In genomic region chrX:20173856-20174255, GRCh38 we compare ENCODE assay signal across 20 cellular contexts. TPM values are rescaled to one million over a fixed set of nuclear protein-coding genes. Genes with fewer than 3 reads are reported as not detected.
DNase-seq lines count a peak whose midpoint lies in the region; ATAC-seq, FAIRE-seq and TF ChIP-seq lines count a peak whose summit lies in the region.
"Had no signal": no experiment of that assay in that cellular context is flagged by ENCODE, and none has a peak within 500 bp of the region (broad histone marks: within the 10 kb centered on the region; RNA-seq: fewer than 3 reads in every experiment).

No MANE protein-coding gene starts in this region.

- no peak for DNase-seq in A549 (ENCODE audit: low read depth in 1 of 2, low spot score in 1 of 2)
- no peak for DNase-seq in GM12891 (ENCODE audit: insufficient read length, low spot score)
- no peak for DNase-seq in astrocyte (ENCODE audit: low read depth)
- DNase-seq in nephron progenitor cell: no peak
- DNase-seq in NOMO-1 treated with DMSO at 0.1 percent for 48 hours (lab: John Stamatoyannopoulos, UW; ENCODE audit: unreplicated experiment): no peak
- DNase-seq in SHP77 treated with DMSO at 0.1 percent for 48 hours (lab: John Stamatoyannopoulos, UW): no peak
- DNase-seq: 8988T; C1 segment of cervical spinal cord; Calu3; CD4-positive, alpha-beta memory T cell; COR-L47; DMS53; DMS79 treated with DMSO at 0.1 percent for 48 hours; GOT3; HFFc6 had no signal

- no peak for TF ChIP-seq POLR2A in A549 (IDR thresholded peaks at IDR 0.05; ENCODE audit: low read length)
- no peak for TF ChIP-seq POLR2A in GM12891 (IDR thresholded peaks at IDR 0.05; ENCODE audit: low read depth, low read length)

- H3K9me3 ChIP-seq in A549 (no peaks in the 10 kb centered on the region), astrocyte (ENCODE audit: insufficient read depth, low read depth, low read length) (no peaks in the 10 kb centered on the region)
- H3K9me3 ChIP-seq: HAP-1 had no signal

- no peak overlapping the region for H3K9ac ChIP-seq in astrocyte (ENCODE audit: low read length)

- no peaks in the 10 kb centered on the region for H3K27me3 ChIP-seq in astrocyte (ENCODE audit: insufficient read depth, low read length)

- no peak for TF ChIP-seq CTCF in A549 (IDR thresholded peaks at IDR 0.05)
- TF ChIP-seq CTCF in astrocyte (IDR thresholded peaks at IDR 0.05; ENCODE audit: insufficient read depth, low read depth, low read length): no peak
- TF ChIP-seq CTCF in nephron progenitor cell (IDR thresholded peaks at IDR 0.05): no peak

- no peaks in the 10 kb centered on the region for H3K4me1 Mint-ChIP-seq in astrocyte (ENCODE audit: low read depth, unreplicated experiment)
- H3K4me1 Mint-ChIP-seq in nephron progenitor cell: no peaks in the 10 kb centered on the region
- H3K4me1 Mint-ChIP-seq: CD4-positive, alpha-beta memory T cell had no signal

- no peaks in the 10 kb centered on the region for H3K9me3 Mint-ChIP-seq in astrocyte (ENCODE audit: unreplicated experiment)
- H3K9me3 Mint-ChIP-seq in nephron progenitor cell: peaks cover 10% of the 10 kb centered on the region
- H3K9me3 Mint-ChIP-seq: CD4-positive, alpha-beta memory T cell; HFFc6 had no signal

- H3K36me3 ChIP-seq in astrocyte (ENCODE audit: insufficient read depth, low read length): peaks cover 13% of the 10 kb centered on the region

- H3K27ac ChIP-seq in A549 (no peak overlapping the region), astrocyte (ENCODE audit: low read depth, low read length) (no peak overlapping the region)

- H3K4me3 ChIP-seq in A549 (no peak overlapping the region), astrocyte (ENCODE audit: insufficient read depth, low read depth, low read length) (no peak overlapping the region)
- H3K4me3 ChIP-seq: HAP-1 had no signal

- H3K27ac Mint-ChIP-seq in astrocyte (ENCODE audit: unreplicated experiment) (no peak overlapping the region), nephron progenitor cell (peak overlapping the region; percentile 36)
- H3K27ac Mint-ChIP-seq: CD4-positive, alpha-beta memory T cell; HFFc6 had no signal

- TF ChIP-seq EP300 in A549 (IDR thresholded peaks at IDR 0.05): no peak

- peak; percentile 49 for FAIRE-seq in A549 (lab: Jason Lieb, UNC)
- FAIRE-seq in GM12891 (lab: Jason Lieb, UNC): peak; percentile 74
- FAIRE-seq in astrocyte (lab: Jason Lieb, UNC): peak; percentile 62
- FAIRE-seq: G401.6, GM18507, H54 had no signal

- H3K79me2 ChIP-seq in astrocyte (ENCODE audit: insufficient read depth, low read length): no peaks in the 10 kb centered on the region

- TF ChIP-seq RAD21 in A549 (conservative IDR thresholded peaks at IDR 0.05 in 1 of 2, IDR thresholded peaks at IDR 0.05 in 1 of 2): no peak

- H2AFZ ChIP-seq in astrocyte (ENCODE audit: low read depth, low read length): no peak overlapping the region

- H3K4me2 ChIP-seq in A549 (no peak overlapping the region), astrocyte (ENCODE audit: low read length) (no peak overlapping the region)

- POLR2A ChIA-PET in A549 (lab: Yijun Ruan, JAX): interaction anchor here (0.5 kb wide), 1 partner anchor 51 kb away, joined by 3 read pairs; no protein-coding TSS in a partner anchor

- H3K27me3 Mint-ChIP-seq in astrocyte (ENCODE audit: low read depth, unreplicated experiment) (no peaks in the 10 kb centered on the region), nephron progenitor cell (ENCODE audit: low read depth, poor library complexity) (no peaks in the 10 kb centered on the region)
- H3K27me3 Mint-ChIP-seq: CD4-positive, alpha-beta memory T cell had no signal

- H3K4me1 ChIP-seq in A549: no peaks in the 10 kb centered on the region
- H3K4me1 ChIP-seq in astrocyte (ENCODE audit: insufficient read depth, low read length): no peaks in the 10 kb centered on the region
- H3K4me1 ChIP-seq: HAP-1 had no signal

- ATAC-seq in A549: no peak
- no peak for ATAC-seq in HG02852 (IDR thresholded peaks at IDR 0.05; ENCODE audit: unreplicated experiment)

- CTCF ChIA-PET in A549 (lab: Yijun Ruan, JAX): no interaction called here

- 97% methylated on average over 2 of the region's 2 CpGs for WGBS in A549 (ENCODE audit: missing lambda C conversion rate)

- H3K4me3 Mint-ChIP-seq in astrocyte (ENCODE audit: unreplicated experiment) (no peak overlapping the region), nephron progenitor cell (no peak overlapping the region)
- H3K4me3 Mint-ChIP-seq: CD4-positive, alpha-beta memory T cell; HFFc6 had no signal

- no peaks in the 10 kb centered on the region for H4K20me1 ChIP-seq in astrocyte (ENCODE audit: insufficient read depth, low read length)

- H3K36me3 Mint-ChIP-seq in astrocyte (ENCODE audit: low read depth, unreplicated experiment) (no peaks in the 10 kb centered on the region), nephron progenitor cell (ENCODE audit: low read depth) (peaks cover 28% of the 10 kb centered on the region)

TF ChIP-seq in A549, 52 proteins besides CTCF, POLR2A, EP300 and RAD21 (continues in another document):
- no peak for TF ChIP-seq EHF (CRISPR knock-in tag; IDR thresholded peaks at IDR 0.05)
- no peak for TF ChIP-seq HMGXB4 (CRISPR knock-in tag; IDR thresholded peaks at IDR 0.05; ENCODE audit: borderline replicate concordance)
- no peak for TF ChIP-seq PBX3 (IDR thresholded peaks at IDR 0.05)

TF ChIP-seq in GM12891, 5 proteins besides CTCF, POLR2A, EP300 and RAD21:
- TF ChIP-seq PAX5 (IDR thresholded peaks at IDR 0.05; ENCODE audit: insufficient read depth, low read length, severe bottlenecking) (no peak), POLR2AphosphoS5 (IDR thresholded peaks at IDR 0.05; ENCODE audit: low read depth, low read length) (no peak), SPI1 (IDR thresholded peaks at IDR 0.05; ENCODE audit: low read depth, low read length) (no peak), POU2F2 (IDR thresholded peaks at IDR 0.05; ENCODE audit: low read depth, low read length) (no peak), TAF1 (IDR thresholded peaks at IDR 0.05; ENCODE audit: low read depth, low read length) (no peak)
TF ChIP-seq in GM12891: peak in this region for 0.

RNA-seq across cellular contexts. Expression of gene EIF1AX, which starts 32.2 kb away (rescaled TPM):
- polyA plus RNA-seq in A549 (2011; rRNA removed) (112 and 203 TPM in 2 replicates), A549 (2017; fragmentation: RNase III; extraction: RNeasy Plus Mini Kit Qiagen cat#74134 plus additional on column Dnase treatment) (127 to 134 TPM (median 128 TPM) in 3 replicates)
- 20.3 and 26.1 TPM in 2 replicates for polyA plus RNA-seq in A549 (2012; cell fraction: cytosol; rRNA removed)
- 8.5 and 15.0 TPM in 2 replicates for polyA plus RNA-seq in A549 (2012; cell fraction: nucleus; rRNA removed)
- polyA minus RNA-seq in A549 (2011; rRNA and poly(A)+ RNA removed): 16.1 and 16.4 TPM in 2 replicates
- 35.6 TPM for polyA plus RNA-seq in GM12891 (2012; ENCODE audit: low read depth, missing spikeins)
- total RNA-seq in astrocyte: 80.8 and 88.5 TPM in 2 replicates

RNA-seq across cellular contexts. Expression of gene MAP7D2, which starts 57.1 kb away (rescaled TPM):
- polyA plus RNA-seq in A549 (2011; rRNA removed) (10.1 and 11.6 TPM in 2 replicates), A549 (2017; fragmentation: RNase III; extraction: RNeasy Plus Mini Kit Qiagen cat#74134 plus additional on column Dnase treatment) (9.4 to 10.1 TPM (median 10.1 TPM) in 3 replicates)
- polyA plus RNA-seq in A549 (2012; cell fraction: cytosol; rRNA removed): 6.4 and 7.6 TPM in 2 replicates
- 6.1 and 8.0 TPM in 2 replicates for polyA plus RNA-seq in A549 (2012; cell fraction: nucleus; rRNA removed)
- polyA minus RNA-seq in A549 (2011; rRNA and poly(A)+ RNA removed): 3.6 and 4.1 TPM in 2 replicates
- polyA plus RNA-seq in GM12891 (2012; ENCODE audit: low read depth, missing spikeins): 0.15 TPM
- total RNA-seq in astrocyte: 1.2 and 1.3 TPM in 2 replicates
